ENCODE assay signal across 11 cellular contexts in the genomic region with DNA sequence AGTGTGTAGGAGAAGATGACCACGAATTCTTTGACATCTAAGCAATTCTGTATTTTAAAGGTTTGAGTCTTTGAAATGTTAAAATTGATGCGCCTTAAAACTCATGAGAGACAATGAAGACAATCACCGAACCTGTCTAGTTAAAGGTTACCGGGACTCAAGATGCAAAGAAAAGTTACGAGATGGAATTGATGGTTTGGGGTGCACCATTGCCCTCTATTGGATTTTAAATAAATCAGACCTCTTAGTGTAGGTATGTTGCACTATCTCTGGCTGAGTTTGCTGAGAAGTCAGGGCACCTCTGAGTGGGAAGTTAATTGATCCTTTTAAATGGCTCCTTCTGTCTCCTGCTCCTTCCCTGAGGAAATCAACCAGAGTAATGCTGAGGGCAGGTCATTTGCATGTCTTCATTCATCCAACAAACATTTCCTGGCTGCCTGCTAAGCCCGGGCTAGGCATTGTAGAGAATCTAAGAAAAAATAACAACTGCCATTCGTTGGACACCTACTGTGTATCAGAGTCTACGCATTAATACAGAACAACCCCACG. TPM values are rescaled to one million over a fixed set of nuclear protein-coding genes. Genes with fewer than 3 reads are reported as not detected.
DNase-seq lines count a peak whose midpoint lies in the region; ATAC-seq and TF ChIP-seq lines count a peak whose summit lies in the region.
"Had no signal": no experiment of that assay in that cellular context is flagged by ENCODE, and none has a peak within 500 bp of the region (broad histone marks: within the 10 kb centered on the region; RNA-seq: fewer than 3 reads in every experiment).

No MANE protein-coding gene starts in this region.

- H3K4me3 ChIP-seq in NT2/D1 (ENCODE audit: insufficient read length, low read depth) (no peak overlapping the region), smooth muscle cell (no peak overlapping the region)
- H3K4me3 ChIP-seq: body of pancreas had no signal

- whole genome bisulfite sequencing in smooth muscle cell (ENCODE audit: low lambda C conversion rate): 68% methylated on average over 9 of the region's 9 CpGs

- H3K9ac ChIP-seq in NT2/D1 (ENCODE audit: insufficient read length, low read depth): no peak overlapping the region
- H3K9ac ChIP-seq in smooth muscle cell (ENCODE audit: low read depth): no peak overlapping the region

- no peak for ATAC-seq in foreskin keratinocyte
- ATAC-seq in GM21619 (IDR thresholded peaks at IDR 0.05; ENCODE audit: unreplicated experiment): no peak
- no peak for ATAC-seq in GM18861 (IDR thresholded peaks at IDR 0.05; ENCODE audit: unreplicated experiment)
- ATAC-seq: body of pancreas had no signal

- no peak overlapping the region for H2AFZ ChIP-seq in smooth muscle cell (ENCODE audit: low read depth)

- H3K4me1 ChIP-seq in NT2/D1 (ENCODE audit: insufficient read depth, insufficient read length) (no peaks in the 10 kb centered on the region), foreskin keratinocyte (no peaks in the 10 kb centered on the region), smooth muscle cell (ENCODE audit: low read depth) (peaks cover under 1% of the 10 kb centered on the region)
- H3K4me1 ChIP-seq: body of pancreas had no signal

- H3K36me3 ChIP-seq in NT2/D1 (ENCODE audit: insufficient read depth, insufficient read length, low read length): no peaks in the 10 kb centered on the region
- no peaks in the 10 kb centered on the region for H3K36me3 ChIP-seq in smooth muscle cell (ENCODE audit: low read depth)

- POLR2A ChIA-PET in GM10248 (lab: Yijun Ruan, JAX): no interaction called here

- no peaks in the 10 kb centered on the region for H3F3A ChIP-seq in smooth muscle cell (ENCODE audit: low read depth)

- H3K27ac ChIP-seq in foreskin keratinocyte (no peak overlapping the region), smooth muscle cell (ENCODE audit: low read depth) (no peak overlapping the region)
- H3K27ac ChIP-seq: body of pancreas had no signal

- H4K20me1 ChIP-seq in smooth muscle cell (ENCODE audit: low read depth): no peaks in the 10 kb centered on the region

- TF ChIP-seq CTCF in GM10248 (IDR thresholded peaks at IDR 0.05; ENCODE audit: control extremely low read depth, extremely low read depth, low read depth, missing control alignments) (peak; percentile 30), foreskin keratinocyte (conservative IDR thresholded peaks at IDR 0.05) (peak; percentile 45), smooth muscle cell (IDR thresholded peaks at IDR 0.05; ENCODE audit: borderline replicate concordance, insufficient read depth, poor library complexity, severe bottlenecking) (no peak)

- H3K27me3 ChIP-seq in NT2/D1 (ENCODE audit: insufficient read depth, insufficient read length) (no peaks in the 10 kb centered on the region), foreskin keratinocyte (peaks cover 42% of the 10 kb centered on the region), smooth muscle cell (ENCODE audit: low read depth) (peaks cover 4% of the 10 kb centered on the region)
- H3K27me3 ChIP-seq: body of pancreas had no signal

- no peak overlapping the region for H3K4me2 ChIP-seq in smooth muscle cell

- H3K9me3 ChIP-seq in NT2/D1 (ENCODE audit: insufficient read depth, low read length): no peaks in the 10 kb centered on the region
- H3K9me3 ChIP-seq in smooth muscle cell (replicated peaks; ENCODE audit: low read depth): no peaks in the 10 kb centered on the region
- H3K9me3 ChIP-seq: body of pancreas had no signal

- CTCF ChIA-PET in GM10248 (lab: Yijun Ruan, JAX): interaction anchor here (2.3 kb wide), 1 partner anchor 319 kb away, joined by 5 read pairs; no protein-coding TSS in a partner anchor

- no peak for DNase-seq in GM10248 (ENCODE audit: extremely low spot score)
- peak; percentile 15 for DNase-seq in NT2/D1 (ENCODE audit: low read depth, low spot score)
- DNase-seq in foreskin keratinocyte: no peak
- DNase-seq in smooth muscle cell (lab: John Stamatoyannopoulos, UW; ENCODE audit: unreplicated experiment): no peak
- DNase-seq: body of pancreas, HCEC 1CT, mammary epithelial cell had no signal

- no peaks in the 10 kb centered on the region for H3K79me2 ChIP-seq in smooth muscle cell (ENCODE audit: low read depth)

RNA-seq across cellular contexts. Expression of a gene that starts 19.4 kb away (rescaled TPM):
- total RNA-seq in foreskin keratinocyte: not detected in 2 replicates
- polyA plus RNA-seq in foreskin keratinocyte: not detected in 2 replicates
- not detected in 2 replicates for total RNA-seq in smooth muscle cell
- not detected in 2 replicates for polyA plus RNA-seq in smooth muscle cell
- total RNA-seq: body of pancreas, fibroblast of villous mesenchyme, mammary epithelial cell had no signal
- polyA plus RNA-seq: mammary epithelial cell had no signal

RNA-seq across cellular contexts. Expression of a gene that starts 39.9 kb away (rescaled TPM):
- total RNA-seq in foreskin keratinocyte (not detected in 2 replicates), smooth muscle cell (not detected in 2 replicates)
- polyA plus RNA-seq in foreskin keratinocyte (not detected in 2 replicates), smooth muscle cell (not detected in 2 replicates)

RNA-seq across cellular contexts. Expression of a gene that starts 47.3 kb away (rescaled TPM):
- total RNA-seq in foreskin keratinocyte: not detected in 2 replicates
- not detected in 2 replicates for polyA plus RNA-seq in foreskin keratinocyte
- not detected in 2 replicates for total RNA-seq in smooth muscle cell
- polyA plus RNA-seq in smooth muscle cell: not detected in 2 replicates
- total RNA-seq: body of pancreas, fibroblast of villous mesenchyme, mammary epithelial cell, skeletal muscle tissue had no signal
- polyA plus RNA-seq: mammary epithelial cell had no signal

RNA-seq across cellular contexts. Expression of a gene that starts 53.9 kb away (rescaled TPM):
- total RNA-seq in foreskin keratinocyte (24.8 and 25.9 TPM in 2 replicates), smooth muscle cell (1.4 and 2.2 TPM in 2 replicates)
- polyA plus RNA-seq in foreskin keratinocyte (23.3 TPM in 2 replicates), smooth muscle cell (1.6 and 4.6 TPM in 2 replicates)
- total RNA-seq: fibroblast of villous mesenchyme had no signal
